ENCODE assay signal across 1 cellular context in the genomic region with DNA sequence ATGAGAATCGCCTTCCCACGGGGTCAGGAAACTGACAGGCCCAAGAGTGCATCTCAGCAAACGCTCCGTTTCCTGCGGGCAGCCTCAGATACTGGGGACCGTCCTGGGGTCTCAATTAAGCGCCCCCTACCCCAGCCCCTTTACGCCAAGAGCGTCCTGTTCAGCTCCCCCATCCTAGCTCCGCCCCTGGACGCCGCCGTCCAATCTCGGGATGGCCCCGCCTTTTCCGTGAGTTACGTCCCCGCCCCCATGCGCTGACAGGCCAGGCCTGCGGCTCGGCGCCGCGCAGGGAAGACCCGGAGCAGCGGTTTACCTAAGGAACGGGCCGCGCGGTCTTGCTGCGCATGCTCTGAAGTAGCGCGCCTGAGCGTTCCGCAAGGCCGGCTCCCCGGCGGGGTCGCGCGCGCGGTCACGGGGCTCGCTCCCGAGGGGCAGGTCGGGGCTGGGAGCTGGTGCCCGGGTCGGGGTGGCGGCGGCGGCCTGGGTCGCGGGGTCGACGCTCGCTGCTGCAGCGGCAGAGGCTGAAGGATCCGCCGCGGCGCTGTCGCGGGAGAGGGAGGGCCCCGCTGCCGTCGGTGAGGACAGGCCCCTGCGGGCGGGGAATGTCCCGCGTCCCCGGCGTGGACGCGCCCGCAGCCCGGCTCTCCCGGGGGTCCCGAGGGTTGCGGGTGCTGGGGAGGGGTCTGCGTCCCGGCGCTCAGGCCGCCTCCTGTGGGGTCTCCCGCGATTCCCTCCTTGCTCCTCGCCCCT.
TF ChIP-seq lines count a peak whose summit lies in the region.

A gene with protein sequence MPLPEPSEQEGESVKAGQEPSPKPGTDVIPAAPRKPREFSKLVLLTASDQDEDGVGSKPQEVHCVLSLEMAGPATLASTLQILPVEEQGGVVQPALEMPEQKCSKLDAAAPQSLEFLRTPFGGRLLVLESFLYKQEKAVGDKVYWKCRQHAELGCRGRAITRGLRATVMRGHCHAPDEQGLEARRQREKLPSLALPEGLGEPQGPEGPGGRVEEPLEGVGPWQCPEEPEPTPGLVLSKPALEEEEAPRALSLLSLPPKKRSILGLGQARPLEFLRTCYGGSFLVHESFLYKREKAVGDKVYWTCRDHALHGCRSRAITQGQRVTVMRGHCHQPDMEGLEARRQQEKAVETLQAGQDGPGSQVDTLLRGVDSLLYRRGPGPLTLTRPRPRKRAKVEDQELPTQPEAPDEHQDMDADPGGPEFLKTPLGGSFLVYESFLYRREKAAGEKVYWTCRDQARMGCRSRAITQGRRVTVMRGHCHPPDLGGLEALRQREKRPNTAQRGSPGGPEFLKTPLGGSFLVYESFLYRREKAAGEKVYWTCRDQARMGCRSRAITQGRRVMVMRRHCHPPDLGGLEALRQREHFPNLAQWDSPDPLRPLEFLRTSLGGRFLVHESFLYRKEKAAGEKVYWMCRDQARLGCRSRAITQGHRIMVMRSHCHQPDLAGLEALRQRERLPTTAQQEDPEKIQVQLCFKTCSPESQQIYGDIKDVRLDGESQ (plus strand): TSS at position 352 of the 750 bp plus-strand sequence. CDS start 17,755 bp downstream, outside the sequence.

TF ChIP-seq in GM12878, 131 proteins besides CTCF, POLR2A, EP300 and RAD21 (continued from another document and continues in another):
- TF ChIP-seq, protein P1, sequence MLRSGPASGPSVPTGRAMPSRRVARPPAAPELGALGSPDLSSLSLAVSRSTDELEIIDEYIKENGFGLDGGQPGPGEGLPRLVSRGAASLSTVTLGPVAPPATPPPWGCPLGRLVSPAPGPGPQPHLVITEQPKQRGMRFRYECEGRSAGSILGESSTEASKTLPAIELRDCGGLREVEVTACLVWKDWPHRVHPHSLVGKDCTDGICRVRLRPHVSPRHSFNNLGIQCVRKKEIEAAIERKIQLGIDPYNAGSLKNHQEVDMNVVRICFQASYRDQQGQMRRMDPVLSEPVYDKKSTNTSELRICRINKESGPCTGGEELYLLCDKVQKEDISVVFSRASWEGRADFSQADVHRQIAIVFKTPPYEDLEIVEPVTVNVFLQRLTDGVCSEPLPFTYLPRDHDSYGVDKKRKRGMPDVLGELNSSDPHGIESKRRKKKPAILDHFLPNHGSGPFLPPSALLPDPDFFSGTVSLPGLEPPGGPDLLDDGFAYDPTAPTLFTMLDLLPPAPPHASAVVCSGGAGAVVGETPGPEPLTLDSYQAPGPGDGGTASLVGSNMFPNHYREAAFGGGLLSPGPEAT (IDR thresholded peaks at IDR 0.05; ENCODE audit: low read depth) = peak; percentile 79
- TF ChIP-seq CBX5 (IDR thresholded peaks at IDR 0.05; ENCODE audit: low read depth) (no peak), MYC (IDR thresholded peaks at IDR 0.05; ENCODE audit: insufficient read depth, insufficient read length, insufficient replicate concordance, low read length, severe bottlenecking) (peak; percentile 38), MTA3 (IDR thresholded peaks at IDR 0.05; ENCODE audit: borderline replicate concordance, low read length) (no peak), FOS (IDR thresholded peaks at IDR 0.05; ENCODE audit: borderline replicate concordance, extremely low read depth, insufficient read length) (no peak), HCFC1 (IDR thresholded peaks at IDR 0.05; ENCODE audit: low read length) (peak; percentile 63), POU2F2 (IDR thresholded peaks at IDR 0.05; ENCODE audit: borderline replicate concordance, low read depth, low read length) (peak; percentile 46; the same call in 1 of the 3 replicates), KDM1A (IDR thresholded peaks at IDR 0.05; ENCODE audit: borderline replicate concordance) (no peak), CBFB (IDR thresholded peaks at IDR 0.05; ENCODE audit: low read depth) (no peak; the same call in 1 of the 2 replicates), CHD1 (IDR thresholded peaks at IDR 0.05; ENCODE audit: low read depth, low read length) (no peak), SREBF1 (IDR thresholded peaks at IDR 0.05; ENCODE audit: low read length) (no peak), RCOR1 (conservative IDR thresholded peaks at IDR 0.05; ENCODE audit: low read depth, low read length) (0 out of 2 replicates have a peak, but pooled peaks have one; percentile 67), SMAD5 (IDR thresholded peaks at IDR 0.05; ENCODE audit: low read depth) (no peak), CBX3 (IDR thresholded peaks at IDR 0.05; ENCODE audit: borderline replicate concordance, low read depth) (no peak), MTA2 (IDR thresholded peaks at IDR 0.05; ENCODE audit: low read depth) (peak; percentile 29; the same call in 1 of the 2 replicates), YY1 (IDR thresholded peaks at IDR 0.05; ENCODE audit: low read depth, low read length) (peak; percentile 86), TBL1XR1 (IDR thresholded peaks at IDR 0.05; ENCODE audit: low read depth, low read length) (no peak), BACH1 (IDR thresholded peaks at IDR 0.05; ENCODE audit: borderline replicate concordance) (peak; percentile 91), SUPT20H (IDR thresholded peaks at IDR 0.05; ENCODE audit: borderline replicate concordance, control insufficient read depth, low read depth, low read length) (no peak), NBN (IDR thresholded peaks at IDR 0.05) (no peak), TCF12 (IDR thresholded peaks at IDR 0.05; ENCODE audit: low read depth, low read length) (no peak), NR2C2 (IDR thresholded peaks at IDR 0.05; ENCODE audit: borderline replicate concordance, control insufficient read depth, insufficient read length, low read depth) (no peak), ZNF217 (IDR thresholded peaks at IDR 0.05) (no peak), RAD51 (IDR thresholded peaks at IDR 0.05) (no peak), MYB (IDR thresholded peaks at IDR 0.05; ENCODE audit: borderline replicate concordance, low read depth, low read length) (no peak), MEF2A (IDR thresholded peaks at IDR 0.05; ENCODE audit: insufficient read depth, low read depth, low read length) (no peak), SIX5 (IDR thresholded peaks at IDR 0.05; ENCODE audit: low read depth, low read length, severe bottlenecking) (no peak), SIN3A (IDR thresholded peaks at IDR 0.05; ENCODE audit: low read depth, low read length) (peak; percentile 9; the same call in 1 of the 2 replicates), ZBED1 (IDR thresholded peaks at IDR 0.05; ENCODE audit: borderline replicate concordance) (no peak), CHD4 (IDR thresholded peaks at IDR 0.05) (no peak), PML (IDR thresholded peaks at IDR 0.05; ENCODE audit: low read length) (no peak), BRCA1 (IDR thresholded peaks at IDR 0.05; ENCODE audit: low read depth, low read length) (no peak), FOXM1 (IDR thresholded peaks at IDR 0.05; ENCODE audit: low read depth, low read length) (no peak), EED (IDR thresholded peaks at IDR 0.05; ENCODE audit: low read depth) (no peak; the same call in 1 of the 2 replicates), BMI1 (IDR thresholded peaks at IDR 0.05; ENCODE audit: borderline replicate concordance) (no peak)
- TF ChIP-seq, protein P2, sequence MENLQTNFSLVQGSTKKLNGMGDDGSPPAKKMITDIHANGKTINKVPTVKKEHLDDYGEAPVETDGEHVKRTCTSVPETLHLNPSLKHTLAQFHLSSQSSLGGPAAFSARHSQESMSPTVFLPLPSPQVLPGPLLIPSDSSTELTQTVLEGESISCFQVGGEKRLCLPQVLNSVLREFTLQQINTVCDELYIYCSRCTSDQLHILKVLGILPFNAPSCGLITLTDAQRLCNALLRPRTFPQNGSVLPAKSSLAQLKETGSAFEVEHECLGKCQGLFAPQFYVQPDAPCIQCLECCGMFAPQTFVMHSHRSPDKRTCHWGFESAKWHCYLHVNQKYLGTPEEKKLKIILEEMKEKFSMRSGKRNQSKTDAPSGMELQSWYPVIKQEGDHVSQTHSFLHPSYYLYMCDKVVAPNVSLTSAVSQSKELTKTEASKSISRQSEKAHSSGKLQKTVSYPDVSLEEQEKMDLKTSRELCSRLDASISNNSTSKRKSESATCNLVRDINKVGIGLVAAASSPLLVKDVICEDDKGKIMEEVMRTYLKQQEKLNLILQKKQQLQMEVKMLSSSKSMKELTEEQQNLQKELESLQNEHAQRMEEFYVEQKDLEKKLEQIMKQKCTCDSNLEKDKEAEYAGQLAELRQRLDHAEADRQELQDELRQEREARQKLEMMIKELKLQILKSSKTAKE (IDR thresholded peaks at IDR 0.05; ENCODE audit: low read depth, poor library complexity, severe bottlenecking) = no peak
- TF ChIP-seq, protein P3, sequence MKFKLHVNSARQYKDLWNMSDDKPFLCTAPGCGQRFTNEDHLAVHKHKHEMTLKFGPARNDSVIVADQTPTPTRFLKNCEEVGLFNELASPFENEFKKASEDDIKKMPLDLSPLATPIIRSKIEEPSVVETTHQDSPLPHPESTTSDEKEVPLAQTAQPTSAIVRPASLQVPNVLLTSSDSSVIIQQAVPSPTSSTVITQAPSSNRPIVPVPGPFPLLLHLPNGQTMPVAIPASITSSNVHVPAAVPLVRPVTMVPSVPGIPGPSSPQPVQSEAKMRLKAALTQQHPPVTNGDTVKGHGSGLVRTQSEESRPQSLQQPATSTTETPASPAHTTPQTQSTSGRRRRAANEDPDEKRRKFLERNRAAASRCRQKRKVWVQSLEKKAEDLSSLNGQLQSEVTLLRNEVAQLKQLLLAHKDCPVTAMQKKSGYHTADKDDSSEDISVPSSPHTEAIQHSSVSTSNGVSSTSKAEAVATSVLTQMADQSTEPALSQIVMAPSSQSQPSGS (IDR thresholded peaks at IDR 0.05; ENCODE audit: low read length) = no peak
- TF ChIP-seq, protein P4, sequence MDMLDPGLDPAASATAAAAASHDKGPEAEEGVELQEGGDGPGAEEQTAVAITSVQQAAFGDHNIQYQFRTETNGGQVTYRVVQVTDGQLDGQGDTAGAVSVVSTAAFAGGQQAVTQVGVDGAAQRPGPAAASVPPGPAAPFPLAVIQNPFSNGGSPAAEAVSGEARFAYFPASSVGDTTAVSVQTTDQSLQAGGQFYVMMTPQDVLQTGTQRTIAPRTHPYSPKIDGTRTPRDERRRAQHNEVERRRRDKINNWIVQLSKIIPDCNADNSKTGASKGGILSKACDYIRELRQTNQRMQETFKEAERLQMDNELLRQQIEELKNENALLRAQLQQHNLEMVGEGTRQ (IDR thresholded peaks at IDR 0.05; ENCODE audit: borderline replicate concordance, low read depth, low read length) = no peak
- TF ChIP-seq, protein P5, sequence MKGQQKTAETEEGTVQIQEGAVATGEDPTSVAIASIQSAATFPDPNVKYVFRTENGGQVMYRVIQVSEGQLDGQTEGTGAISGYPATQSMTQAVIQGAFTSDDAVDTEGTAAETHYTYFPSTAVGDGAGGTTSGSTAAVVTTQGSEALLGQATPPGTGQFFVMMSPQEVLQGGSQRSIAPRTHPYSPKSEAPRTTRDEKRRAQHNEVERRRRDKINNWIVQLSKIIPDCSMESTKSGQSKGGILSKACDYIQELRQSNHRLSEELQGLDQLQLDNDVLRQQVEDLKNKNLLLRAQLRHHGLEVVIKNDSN (IDR thresholded peaks at IDR 0.05; ENCODE audit: borderline replicate concordance, extremely low read length, insufficient read depth, low read depth, low read length) = no peak
- TF ChIP-seq, protein P6, sequence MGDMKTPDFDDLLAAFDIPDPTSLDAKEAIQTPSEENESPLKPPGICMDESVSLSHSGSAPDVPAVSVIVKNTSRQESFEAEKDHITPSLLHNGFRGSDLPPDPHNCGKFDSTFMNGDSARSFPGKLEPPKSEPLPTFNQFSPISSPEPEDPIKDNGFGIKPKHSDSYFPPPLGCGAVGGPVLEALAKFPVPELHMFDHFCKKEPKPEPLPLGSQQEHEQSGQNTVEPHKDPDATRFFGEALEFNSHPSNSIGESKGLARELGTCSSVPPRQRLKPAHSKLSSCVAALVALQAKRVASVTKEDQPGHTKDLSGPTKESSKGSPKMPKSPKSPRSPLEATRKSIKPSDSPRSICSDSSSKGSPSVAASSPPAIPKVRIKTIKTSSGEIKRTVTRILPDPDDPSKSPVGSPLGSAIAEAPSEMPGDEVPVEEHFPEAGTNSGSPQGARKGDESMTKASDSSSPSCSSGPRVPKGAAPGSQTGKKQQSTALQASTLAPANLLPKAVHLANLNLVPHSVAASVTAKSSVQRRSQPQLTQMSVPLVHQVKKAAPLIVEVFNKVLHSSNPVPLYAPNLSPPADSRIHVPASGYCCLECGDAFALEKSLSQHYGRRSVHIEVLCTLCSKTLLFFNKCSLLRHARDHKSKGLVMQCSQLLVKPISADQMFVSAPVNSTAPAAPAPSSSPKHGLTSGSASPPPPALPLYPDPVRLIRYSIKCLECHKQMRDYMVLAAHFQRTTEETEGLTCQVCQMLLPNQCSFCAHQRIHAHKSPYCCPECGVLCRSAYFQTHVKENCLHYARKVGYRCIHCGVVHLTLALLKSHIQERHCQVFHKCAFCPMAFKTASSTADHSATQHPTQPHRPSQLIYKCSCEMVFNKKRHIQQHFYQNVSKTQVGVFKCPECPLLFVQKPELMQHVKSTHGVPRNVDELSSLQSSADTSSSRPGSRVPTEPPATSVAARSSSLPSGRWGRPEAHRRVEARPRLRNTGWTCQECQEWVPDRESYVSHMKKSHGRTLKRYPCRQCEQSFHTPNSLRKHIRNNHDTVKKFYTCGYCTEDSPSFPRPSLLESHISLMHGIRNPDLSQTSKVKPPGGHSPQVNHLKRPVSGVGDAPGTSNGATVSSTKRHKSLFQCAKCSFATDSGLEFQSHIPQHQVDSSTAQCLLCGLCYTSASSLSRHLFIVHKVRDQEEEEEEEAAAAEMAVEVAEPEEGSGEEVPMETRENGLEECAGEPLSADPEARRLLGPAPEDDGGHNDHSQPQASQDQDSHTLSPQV (IDR thresholded peaks at IDR 0.05) = peak; percentile 65; the same call in 1 of the 2 replicates
- TF ChIP-seq, protein P7, sequence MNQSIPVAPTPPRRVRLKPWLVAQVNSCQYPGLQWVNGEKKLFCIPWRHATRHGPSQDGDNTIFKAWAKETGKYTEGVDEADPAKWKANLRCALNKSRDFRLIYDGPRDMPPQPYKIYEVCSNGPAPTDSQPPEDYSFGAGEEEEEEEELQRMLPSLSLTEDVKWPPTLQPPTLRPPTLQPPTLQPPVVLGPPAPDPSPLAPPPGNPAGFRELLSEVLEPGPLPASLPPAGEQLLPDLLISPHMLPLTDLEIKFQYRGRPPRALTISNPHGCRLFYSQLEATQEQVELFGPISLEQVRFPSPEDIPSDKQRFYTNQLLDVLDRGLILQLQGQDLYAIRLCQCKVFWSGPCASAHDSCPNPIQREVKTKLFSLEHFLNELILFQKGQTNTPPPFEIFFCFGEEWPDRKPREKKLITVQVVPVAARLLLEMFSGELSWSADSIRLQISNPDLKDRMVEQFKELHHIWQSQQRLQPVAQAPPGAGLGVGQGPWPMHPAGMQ (IDR thresholded peaks at IDR 0.05; ENCODE audit: borderline replicate concordance) = no peak
